In the genomic region with DNA sequence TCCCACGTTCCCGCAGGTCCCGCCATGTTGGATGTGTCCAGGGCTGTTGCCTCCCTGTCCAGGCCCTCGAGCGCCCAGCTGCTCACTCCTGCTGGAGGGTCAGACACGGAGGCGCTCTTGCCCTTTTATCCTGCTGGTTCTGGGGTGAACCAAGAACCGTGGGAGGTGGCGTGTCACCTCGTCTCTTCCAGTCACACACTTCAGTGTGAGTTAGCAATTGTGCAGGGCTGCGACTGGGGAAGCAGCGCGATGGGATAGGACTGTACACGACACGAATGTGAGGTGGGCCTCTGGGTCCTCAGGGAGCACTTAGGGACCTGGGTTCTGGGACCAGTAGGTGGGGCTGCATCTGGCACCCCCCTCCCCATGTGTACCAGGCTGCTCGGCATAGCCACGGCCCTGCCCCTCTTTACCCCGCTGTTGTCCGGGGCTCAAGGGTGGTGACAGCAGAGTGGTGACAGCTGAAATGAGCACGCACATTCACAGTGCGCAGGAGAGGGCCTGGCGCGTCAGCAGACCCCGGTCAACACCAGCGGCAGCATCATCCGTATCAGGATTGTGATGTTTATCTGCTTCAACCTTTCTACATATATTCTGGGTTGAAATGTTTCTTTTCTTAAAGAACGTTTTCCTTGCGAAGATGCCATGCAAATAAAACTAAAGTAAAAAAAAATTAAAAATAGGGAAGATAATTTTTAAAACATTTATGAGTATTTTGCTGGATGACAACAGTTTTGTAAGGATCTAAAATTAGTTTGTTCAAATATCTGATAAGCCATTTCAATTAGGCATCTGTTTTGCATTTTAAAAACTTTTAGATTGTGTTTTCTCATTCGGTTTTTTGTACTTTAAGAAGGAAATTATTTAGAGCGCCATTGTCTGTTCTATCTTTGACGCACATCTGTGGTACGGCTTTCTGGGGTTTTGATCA, we compare ENCODE assay signal across 21 cellular contexts.
"Had no signal": no experiment of that assay in that cellular context is flagged by ENCODE, and none has a peak within 500 bp of the region (broad histone marks: within the 10 kb centered on the region; RNA-seq: fewer than 3 reads in every experiment).

No MANE protein-coding gene starts in this region.

- DNase-seq: activated CD4-positive, alpha-beta T cell treated with anti-CD3 and anti-CD28 coated beads, Interleukin-2, amount 10 ng/mL, durations not matched to agents 7 days and 5 days; activated effector memory CD4-positive, alpha-beta T cell treated with Interleukin-2 at 50 U/mL for 16 hours; activated naive CD4-positive, alpha-beta T cell treated with anti-CD3 and anti-CD28 coated beads, Interleukin-2, amount 10 ng/mL, durations not matched to agents 7 days and 5 days; activated T-cell treated with anti-CD3 and anti-CD28 coated beads, Interleukin-2, amount 50 U/mL, for 48 hours; cortex of kidney; esophagus squamous epithelium; glutamatergic neuron; hypothalamus; mucosa of descending colon; naive thymus-derived CD4-positive, alpha-beta T cell; stimulated activated CD4-positive, alpha-beta T cell treated with anti-CD3 and anti-CD28 coated beads, Interleukin-2, amount 100 ng/mL, for 24 hours; stimulated activated naive CD8-positive, alpha-beta T cell treated with anti-CD3 and anti-CD28 coated beads, Interleukin-15, Interleukin-2, amounts not matched to agents 100 U/mL and 50 U/mL, for 24 hours; substantia nigra; T1000; tibial artery had no signal

- H3K4me3 Mint-ChIP-seq: activated CD4-positive, alpha-beta T cell treated with anti-CD3 and anti-CD28 coated beads, Interleukin-2, amount 10 ng/mL, durations not matched to agents 7 days and 5 days; activated naive CD4-positive, alpha-beta T cell treated with anti-CD3 and anti-CD28 coated beads, Interleukin-2, amount 10 ng/mL, durations not matched to agents 7 days and 5 days; naive thymus-derived CD4-positive, alpha-beta T cell had no signal

- H3K27ac Mint-ChIP-seq: activated CD4-positive, alpha-beta T cell treated with anti-CD3 and anti-CD28 coated beads, Interleukin-2, amount 10 ng/mL, durations not matched to agents 7 days and 5 days; activated naive CD4-positive, alpha-beta T cell treated with anti-CD3 and anti-CD28 coated beads, Interleukin-2, amount 10 ng/mL, durations not matched to agents 7 days and 5 days; naive thymus-derived CD4-positive, alpha-beta T cell had no signal

- ATAC-seq: activated CD4-positive, CD25-positive, alpha-beta regulatory T cell treated with anti-CD3 and anti-CD28 coated beads, Interleukin-2, amount 50 U/mL, for 24 hours; left lung; mucosa of descending colon; naive thymus-derived CD4-positive, alpha-beta T cell; stimulated activated naive CD8-positive, alpha-beta T cell treated with anti-CD3 and anti-CD28 coated beads, Interleukin-15, Interleukin-2, amounts not matched to agents 100 U/mL and 50 U/mL, for 24 hours had no signal

- H2AFZ ChIP-seq: parathyroid adenoma had no signal

- H3K27ac ChIP-seq: ascending aorta, esophagus squamous epithelium, left lung, neutrophil, parathyroid adenoma, tibial artery had no signal

- H3K79me2 ChIP-seq: parathyroid adenoma had no signal

- H3K27me3 Mint-ChIP-seq: activated CD4-positive, alpha-beta T cell treated with anti-CD3 and anti-CD28 coated beads, Interleukin-2, amount 10 ng/mL, durations not matched to agents 7 days and 5 days; activated naive CD4-positive, alpha-beta T cell treated with anti-CD3 and anti-CD28 coated beads, Interleukin-2, amount 10 ng/mL, durations not matched to agents 7 days and 5 days; naive thymus-derived CD4-positive, alpha-beta T cell had no signal

- H3K9me3 Mint-ChIP-seq: activated CD4-positive, alpha-beta T cell treated with anti-CD3 and anti-CD28 coated beads, Interleukin-2, amount 10 ng/mL, durations not matched to agents 7 days and 5 days; activated naive CD4-positive, alpha-beta T cell treated with anti-CD3 and anti-CD28 coated beads, Interleukin-2, amount 10 ng/mL, durations not matched to agents 7 days and 5 days had no signal

- H3K9ac ChIP-seq: parathyroid adenoma had no signal

- H3K4me3 ChIP-seq: ascending aorta, esophagus squamous epithelium, left lung, mucosa of descending colon, tibial artery had no signal

- H3K4me1 ChIP-seq: ascending aorta, parathyroid adenoma, tibial artery had no signal

- H3K27me3 ChIP-seq: ascending aorta, esophagus squamous epithelium, left lung, neutrophil, tibial artery had no signal

- FAIRE-seq: keratinocyte had no signal

- H3K9me3 ChIP-seq: ascending aorta, left lung, mucosa of descending colon, neutrophil, tibial artery had no signal
